Comparison of ENCODE assay signal across 8 cellular contexts in genomic region chr6:142845624-142846458, GRCh38.
DNase-seq lines count a peak whose midpoint lies in the region; ATAC-seq and TF ChIP-seq lines count a peak whose summit lies in the region.

No MANE protein-coding gene starts in this region.

- H3K36me3 ChIP-seq in HUES48 (ENCODE audit: control insufficient read depth, insufficient read depth, low read length) (no peaks in the 10 kb centered on the region), SK-N-SH (replicated peaks in 1 of 2; ENCODE audit: control insufficient read depth in 1 of 2, insufficient read depth in 2 of 2, low read length in 1 of 2) (no peaks in the 10 kb centered on the region), iPS-18a (ENCODE audit: control insufficient read depth, low read depth, low read length) (no peaks in the 10 kb centered on the region)

- H3K4me3 ChIP-seq in HUES48 (ENCODE audit: low read depth, low read length) (no peak overlapping the region), SK-N-SH (ENCODE audit: low read depth in 2 of 2, low read length in 1 of 2) (peak overlapping the region; percentile 43 to 56), iPS-18a (ENCODE audit: low read length) (peak overlapping the region; percentile 32)

- POLR2A ChIA-PET in SK-N-SH (lab: Yijun Ruan, JAX), result interaction anchor here (0.7 to 2.3 kb wide), 5 partner anchors 20 to 203 kb away, joined by 3 to 7 read pairs (median 5); partner anchors contain the start of gene HIVEP2

- H3K79me2 ChIP-seq in SK-N-SH (ENCODE audit: insufficient read depth), result peaks cover 58% of the 10 kb centered on the region

- H3K9ac ChIP-seq in HUES48 (ENCODE audit: low read depth, low read length) (no peak overlapping the region), SK-N-SH (peak overlapping the region; percentile 82), iPS-18a (ENCODE audit: low read length) (no peak overlapping the region)

- TF ChIP-seq EP300 in SK-N-SH (IDR thresholded peaks at IDR 0.05; ENCODE audit: borderline replicate concordance in 1 of 2, low read depth in 1 of 2, low read length in 1 of 2), result peak; percentile 59 to 86; a peak in 3 of 4 replicates

- H3K27ac ChIP-seq in C4-2B (peak overlapping the region; percentile 79), HUES48 (ENCODE audit: low read depth, low read length) (peak overlapping the region; percentile 78), SK-N-SH (ENCODE audit: low read depth in 2 of 2, low read length in 1 of 2) (peak overlapping the region; percentile 99), iPS-18a (ENCODE audit: low read length) (no peak overlapping the region)

- no peaks in the 10 kb centered on the region for H3K9me3 ChIP-seq in HUES48 (ENCODE audit: control insufficient read depth, insufficient read depth, low read length)
- H3K9me3 ChIP-seq in SK-N-SH, result no peaks in the 10 kb centered on the region
- H3K9me3 ChIP-seq in iPS-18a (ENCODE audit: control insufficient read depth, low read depth, low read length), result no peaks in the 10 kb centered on the region

- H3F3A ChIP-seq in SK-N-SH (replicated peaks; ENCODE audit: insufficient read depth), result peaks cover 63% of the 10 kb centered on the region

- CTCF ChIA-PET in SK-N-SH (lab: Yijun Ruan, JAX), result interaction anchor here (0.6 to 1.9 kb wide), 8 partner anchors 9 to 153 kb away, joined by 3 to 6 read pairs (median 4); no protein-coding TSS in a partner anchor

- peak overlapping the region; percentile 91 for H3K4me2 ChIP-seq in SK-N-SH

- no peaks in the 10 kb centered on the region for H3K9me2 ChIP-seq in SK-N-SH

- H4K20me1 ChIP-seq in SK-N-SH (ENCODE audit: insufficient read depth), result no peaks in the 10 kb centered on the region

- ATAC-seq in HG03025 (IDR thresholded peaks at IDR 0.05; ENCODE audit: low FRiP score, unreplicated experiment), result no peak
- ATAC-seq in HG02623 (IDR thresholded peaks at IDR 0.05; ENCODE audit: unreplicated experiment), result no peak

- DNase-seq in SK-N-SH (peak; percentile 70), brain pericyte (ENCODE audit: low read depth, low spot score) (peak; percentile 87), renal cortical epithelial cell (ENCODE audit: low read depth) (peak; percentile 93)

- TF ChIP-seq RAD21 in SK-N-SH (IDR thresholded peaks at IDR 0.05; ENCODE audit: low read length), result peak; percentile 29; the same call in 1 of the 2 replicates

- peaks cover 58% of the 10 kb centered on the region for H3K4me1 ChIP-seq in HUES48 (ENCODE audit: control insufficient read depth, insufficient read depth, low read length)
- peaks cover 52 to 57% of the 10 kb centered on the region in 2 experiments for H3K4me1 ChIP-seq in SK-N-SH (ENCODE audit: control insufficient read depth in 1 of 2, insufficient read depth in 2 of 2, low read depth in 1 of 2, low read length in 1 of 2)
- peaks cover 42% of the 10 kb centered on the region for H3K4me1 ChIP-seq in iPS-18a (ENCODE audit: control insufficient read depth, low read depth, low read length)

- TF ChIP-seq CTCF in C4-2B (conservative IDR thresholded peaks at IDR 0.05) (peak; percentile 19), SK-N-SH (IDR thresholded peaks at IDR 0.05) (0 out of 2 replicates have a peak, but pooled peaks have one; percentile 9)

- WGBS in SK-N-SH (ENCODE audit: low lambda C conversion rate), result 2% methylated on average over 15 of the region's 23 CpGs

- H3K27me3 ChIP-seq in HUES48 (ENCODE audit: control insufficient read depth, insufficient read depth, low read length) (no peaks in the 10 kb centered on the region), SK-N-SH (ENCODE audit: insufficient read depth) (no peaks in the 10 kb centered on the region), iPS-18a (ENCODE audit: control insufficient read depth, insufficient read depth, low read length) (no peaks in the 10 kb centered on the region)

- H2AFZ ChIP-seq in SK-N-SH (ENCODE audit: low read depth), result peak overlapping the region; percentile 13; the same call in 1 of the 2 replicates

TF ChIP-seq in SK-N-SH, 30 proteins besides CTCF, POLR2A, EP300 and RAD21 (continues in another document):
- peak; percentile 32 for TF ChIP-seq MXI1 (IDR thresholded peaks at IDR 0.05; ENCODE audit: low read depth, low read length)
- TF ChIP-seq, protein P1, sequence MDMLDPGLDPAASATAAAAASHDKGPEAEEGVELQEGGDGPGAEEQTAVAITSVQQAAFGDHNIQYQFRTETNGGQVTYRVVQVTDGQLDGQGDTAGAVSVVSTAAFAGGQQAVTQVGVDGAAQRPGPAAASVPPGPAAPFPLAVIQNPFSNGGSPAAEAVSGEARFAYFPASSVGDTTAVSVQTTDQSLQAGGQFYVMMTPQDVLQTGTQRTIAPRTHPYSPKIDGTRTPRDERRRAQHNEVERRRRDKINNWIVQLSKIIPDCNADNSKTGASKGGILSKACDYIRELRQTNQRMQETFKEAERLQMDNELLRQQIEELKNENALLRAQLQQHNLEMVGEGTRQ (IDR thresholded peaks at IDR 0.05; ENCODE audit: borderline replicate concordance, low read depth, low read length), result no peak
- no peak for TF ChIP-seq FOSL2 (IDR thresholded peaks at IDR 0.05; ENCODE audit: borderline replicate concordance, low read depth)
- TF ChIP-seq CHD2 (IDR thresholded peaks at IDR 0.05; ENCODE audit: low read length, partially characterized antibody), result peak; percentile 42
- 0 out of 2 replicates have a peak, but pooled peaks have one; percentile 2 for TF ChIP-seq REST (IDR thresholded peaks at IDR 0.05; ENCODE audit: low read depth, low read length)
- TF ChIP-seq FOXM1 (IDR thresholded peaks at IDR 0.05; ENCODE audit: low read depth), result no peak
- TF ChIP-seq GATA2 (CRISPR knock-in tag; IDR thresholded peaks at IDR 0.05), result peak; percentile 37; the same call in 1 of the 2 replicates
- no peak for TF ChIP-seq GABPA (IDR thresholded peaks at IDR 0.05; ENCODE audit: low read depth)
- 0 out of 2 replicates have a peak, but pooled peaks have one; percentile 34 for TF ChIP-seq ZBTB33 (IDR thresholded peaks at IDR 0.05; ENCODE audit: borderline replicate concordance, low read depth)
- TF ChIP-seq USF1 (IDR thresholded peaks at IDR 0.05; ENCODE audit: borderline replicate concordance, low read depth), result no peak
- TF ChIP-seq RXRA (IDR thresholded peaks at IDR 0.05; ENCODE audit: borderline replicate concordance, low read depth), result peak; percentile 40; the same call in 1 of the 2 replicates
- no peak for TF ChIP-seq RFX5 (IDR thresholded peaks at IDR 0.05; ENCODE audit: low read length)
- TF ChIP-seq TAF1 (IDR thresholded peaks at IDR 0.05; ENCODE audit: borderline replicate concordance, low read depth, low read length), result no peak
- TF ChIP-seq RCOR1 (IDR thresholded peaks at IDR 0.05; ENCODE audit: low read length), result peak; percentile 57
- peak; percentile 36; the same call in 1 of the 2 replicates for TF ChIP-seq JUND (IDR thresholded peaks at IDR 0.05)
- peak; percentile 79; the same call in 1 of the 2 replicates for TF ChIP-seq SIN3A (IDR thresholded peaks at IDR 0.05; ENCODE audit: borderline replicate concordance, low read depth, low read length)
- TF ChIP-seq POLR2AphosphoS5 (IDR thresholded peaks at IDR 0.05; ENCODE audit: low read depth, low read length), result no peak
